In genomic region chr10:31660301-31660700, GRCh38 we compare ENCODE assay signal across 16 cellular contexts.
"Had no signal": no experiment of that assay in that cellular context is flagged by ENCODE, and none has a peak within 500 bp of the region (broad histone marks: within the 10 kb centered on the region; RNA-seq: fewer than 3 reads in every experiment).

No MANE protein-coding gene starts in this region.

- H3K27me3 ChIP-seq: breast epithelium, esophagus muscularis mucosa, gastrocnemius medialis, heart right ventricle had no signal

- H3K4me1 ChIP-seq: breast epithelium, gastrocnemius medialis had no signal

- H3K36me3 ChIP-seq: breast epithelium, esophagus muscularis mucosa, gastrocnemius medialis, heart right ventricle, thoracic aorta had no signal

- H3K9me3 ChIP-seq: breast epithelium, esophagus muscularis mucosa, gastrocnemius medialis, thoracic aorta had no signal

- H3K4me3 ChIP-seq: breast epithelium, dorsolateral prefrontal cortex, esophagus muscularis mucosa, gastrocnemius medialis, heart right ventricle, thoracic aorta had no signal

- FAIRE-seq: urothelium cell line had no signal

- ATAC-seq: activated CD8-positive, alpha-beta memory T cell treated with anti-CD3 and anti-CD28 coated beads, Interleukin-2, amount 10 ng/mL, durations not matched to agents 7 days and 5 days; activated T-cell treated with anti-CD3 and anti-CD28 coated beads, Interleukin-2, amount 50 U/mL, for 4 hours; gastrocnemius medialis; heart right ventricle; natural killer cell had no signal

- H3K27ac ChIP-seq: breast epithelium, dorsolateral prefrontal cortex, gastrocnemius medialis, heart right ventricle, thoracic aorta had no signal

- DNase-seq: activated CD4-positive, alpha-beta T cell treated with anti-CD3 and anti-CD28 coated beads for 1 hour; activated CD4-positive, alpha-beta T cell treated with anti-CD3 and anti-CD28 coated beads, Interleukin-2, amount 50 U/mL, for 48 hours; activated CD8-positive, alpha-beta memory T cell treated with anti-CD3 and anti-CD28 coated beads, Interleukin-2, amount 10 ng/mL, durations not matched to agents 7 days and 5 days; activated effector memory CD4-positive, alpha-beta T cell treated with anti-CD3 and anti-CD28 coated beads, Interleukin-2, amount 50 U/mL, for 16 hours; activated T-cell treated with anti-CD3 and anti-CD28 coated beads, Interleukin-2, amount 50 U/mL, for 4 hours; dorsolateral prefrontal cortex; gastrocnemius medialis; heart right ventricle; midbrain; natural killer cell; stimulated activated CD4-positive, alpha-beta T cell treated with anti-CD3 and anti-CD28 coated beads, Interleukin-4, amount 100 ng/mL, for 24 hours; SW 1271 had no signal
